33 cellular contexts compared by ENCODE assay signal in the genomic region with DNA sequence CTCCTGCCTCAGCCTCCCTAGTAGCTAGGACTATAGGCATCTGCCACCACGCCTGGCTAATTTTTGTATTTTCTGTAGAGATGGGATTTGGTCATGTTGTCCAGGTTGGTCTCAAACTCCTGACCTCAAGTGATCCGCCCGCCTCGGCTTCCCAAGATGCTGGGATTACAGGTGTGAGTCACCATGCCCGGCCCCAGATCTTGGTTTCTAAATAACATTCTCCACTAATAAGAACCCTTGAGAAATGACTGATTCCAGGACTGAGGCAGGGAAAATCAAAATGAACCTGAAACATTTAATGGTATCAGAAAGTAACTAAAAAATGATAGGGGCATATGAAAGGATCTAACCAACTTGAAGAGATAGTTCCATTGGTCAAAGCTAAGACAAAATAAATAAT.
"Had no signal": no experiment of that assay in that cellular context is flagged by ENCODE, and none has a peak within 500 bp of the region (broad histone marks: within the 10 kb centered on the region; RNA-seq: fewer than 3 reads in every experiment).

No MANE protein-coding gene starts in this region.

- H3K27ac Mint-ChIP-seq: activated CD4-positive, alpha-beta T cell treated with anti-CD3 and anti-CD28 coated beads, Interleukin-2, amount 10 ng/mL, durations not matched to agents 7 days and 5 days; activated naive CD4-positive, alpha-beta T cell treated with anti-CD3 and anti-CD28 coated beads, Interleukin-2, amount 50 U/mL, for 24 hours; activated naive CD8-positive, alpha-beta T cell treated with anti-CD3 and anti-CD28 coated beads, Interleukin-2, amount 50 U/mL, for 24 hours; activated T-cell treated with anti-CD3 and anti-CD28 coated beads, Interleukin-2, amount 50 U/mL, for 72 hours; natural killer cell; neural progenitor cell; stimulated activated memory B cell treated with anti-CD40 and anti-IgM and Interleukin-4, amounts not matched to agents 10 μg/mL and 1 μg/mL and 100 μg/mL, for 72 hours; T-helper 2 cell treated with Interferon-gamma antibody and Interleukin-4, amounts not matched to agents 5 μg/mL and 100 μg/mL, for 36 hours had no signal

- H3K4me3 Mint-ChIP-seq: activated CD4-positive, alpha-beta T cell treated with anti-CD3 and anti-CD28 coated beads, Interleukin-2, amount 10 ng/mL, durations not matched to agents 7 days and 5 days; activated naive CD4-positive, alpha-beta T cell treated with anti-CD3 and anti-CD28 coated beads, Interleukin-2, amount 50 U/mL, for 24 hours; activated naive CD8-positive, alpha-beta T cell treated with anti-CD3 and anti-CD28 coated beads, Interleukin-2, amount 50 U/mL, for 24 hours; activated T-cell treated with anti-CD3 and anti-CD28 coated beads, Interleukin-2, amount 50 U/mL, for 72 hours; central memory CD8-positive, alpha-beta T cell; natural killer cell; neural progenitor cell; stimulated activated memory B cell treated with anti-CD40 and anti-IgM and Interleukin-4, amounts not matched to agents 10 μg/mL and 1 μg/mL and 100 μg/mL, for 72 hours; T-helper 2 cell treated with Interferon-gamma antibody and Interleukin-4, amounts not matched to agents 5 μg/mL and 100 μg/mL, for 36 hours had no signal

- H3K36me3 ChIP-seq: left ventricle myocardium inferior, neural progenitor cell, right atrium auricular region, suprapubic skin, tibial artery had no signal

- H3K4me1 Mint-ChIP-seq: activated CD4-positive, alpha-beta T cell treated with anti-CD3 and anti-CD28 coated beads, Interleukin-2, amount 10 ng/mL, durations not matched to agents 7 days and 5 days; activated naive CD4-positive, alpha-beta T cell treated with anti-CD3 and anti-CD28 coated beads, Interleukin-2, amount 50 U/mL, for 24 hours; neural progenitor cell had no signal

- H2AFZ ChIP-seq: neural progenitor cell, parathyroid adenoma had no signal

- ATAC-seq: activated naive CD8-positive, alpha-beta T cell treated with anti-CD3 and anti-CD28 coated beads, Interleukin-2, amount 50 U/mL, for 24 hours; activated T-cell treated with anti-CD3 and anti-CD28 coated beads, Interleukin-2, amount 50 U/mL, for 72 hours; esophagus mucosa; foreskin keratinocyte; natural killer cell; stimulated activated memory B cell treated with anti-CD40 and anti-IgM and Interleukin-4, amounts not matched to agents 10 μg/mL and 1 μg/mL and 100 μg/mL, for 72 hours had no signal

- H3K27me3 ChIP-seq: foreskin keratinocyte, neural progenitor cell, right atrium auricular region, suprapubic skin, tibial artery had no signal

- H3K4me1 ChIP-seq: neural progenitor cell had no signal

- H3K36me3 Mint-ChIP-seq: activated naive CD4-positive, alpha-beta T cell treated with anti-CD3 and anti-CD28 coated beads, Interleukin-2, amount 50 U/mL, for 24 hours; natural killer cell; stimulated activated memory B cell treated with anti-CD40 and anti-IgM and Interleukin-4, amounts not matched to agents 10 μg/mL and 1 μg/mL and 100 μg/mL, for 72 hours had no signal

- H3K27ac ChIP-seq: foreskin keratinocyte, neural progenitor cell, parathyroid adenoma, right atrium auricular region, suprapubic skin, tibial artery had no signal

- H3K4me2 ChIP-seq: neural progenitor cell, smooth muscle cell had no signal

- H3K27me3 Mint-ChIP-seq: activated CD4-positive, alpha-beta T cell treated with anti-CD3 and anti-CD28 coated beads, Interleukin-2, amount 10 ng/mL, durations not matched to agents 7 days and 5 days; activated naive CD4-positive, alpha-beta T cell treated with anti-CD3 and anti-CD28 coated beads, Interleukin-2, amount 50 U/mL, for 24 hours; activated naive CD8-positive, alpha-beta T cell treated with anti-CD3 and anti-CD28 coated beads, Interleukin-2, amount 50 U/mL, for 24 hours; central memory CD8-positive, alpha-beta T cell; stimulated activated memory B cell treated with anti-CD40 and anti-IgM and Interleukin-4, amounts not matched to agents 10 μg/mL and 1 μg/mL and 100 μg/mL, for 72 hours had no signal

- H3K9ac ChIP-seq: neural progenitor cell, parathyroid adenoma had no signal

- FAIRE-seq: bronchial epithelial cell, endometrium had no signal

- H3K9me3 ChIP-seq: left ventricle myocardium inferior, right atrium auricular region, suprapubic skin, tibial artery had no signal

- H3K9me3 Mint-ChIP-seq: activated naive CD4-positive, alpha-beta T cell treated with anti-CD3 and anti-CD28 coated beads, Interleukin-2, amount 50 U/mL, for 24 hours; activated naive CD8-positive, alpha-beta T cell treated with anti-CD3 and anti-CD28 coated beads, Interleukin-2, amount 50 U/mL, for 24 hours; activated T-cell treated with anti-CD3 and anti-CD28 coated beads, Interleukin-2, amount 50 U/mL, for 72 hours; central memory CD8-positive, alpha-beta T cell; natural killer cell; stimulated activated memory B cell treated with anti-CD40 and anti-IgM and Interleukin-4, amounts not matched to agents 10 μg/mL and 1 μg/mL and 100 μg/mL, for 72 hours; T-helper 2 cell treated with Interferon-gamma antibody and Interleukin-4, amounts not matched to agents 5 μg/mL and 100 μg/mL, for 36 hours had no signal

- DNase-seq: activated CD4-positive, alpha-beta T cell treated with anti-CD3 and anti-CD28 coated beads, Interleukin-2, amount 10 ng/mL, durations not matched to agents 7 days and 5 days; activated CD4-positive, CD25-positive, alpha-beta regulatory T cell; activated effector memory CD4-positive, alpha-beta T cell treated with Interleukin-2 at 50 U/mL for 16 hours; activated naive CD8-positive, alpha-beta T cell treated with anti-CD3 and anti-CD28 coated beads, Interleukin-2, amount 50 U/mL, for 24 hours; activated T-cell treated with anti-CD3 and anti-CD28 coated beads for 4 hours; activated T-cell treated with anti-CD3 and anti-CD28 coated beads, Interleukin-2, amount 50 U/mL, for 72 hours; amygdala; dermis blood vessel endothelial cell; effector CD4-positive, alpha-beta T cell; foreskin keratinocyte; islet precursor cell; left ventricle myocardium inferior; mesendoderm; natural killer cell; occipital lobe; stimulated activated CD4-positive, alpha-beta T cell treated with anti-CD3 and anti-CD28 coated beads, Interleukin-1b, Interleukin-23, amount 100 ng/mL, for 48 hours; stimulated activated CD4-positive, alpha-beta T cell treated with anti-CD3 and anti-CD28 coated beads, Interleukin-4, amount 100 ng/mL, for 4 hours; stimulated activated CD8-positive, alpha-beta memory T cell treated with anti-CD3 and anti-CD28 coated beads, Interleukin-4, amount 100 ng/mL, for 48 hours; T-helper 1 cell; tibial artery had no signal

- H3K4me3 ChIP-seq: left ventricle myocardium inferior, lung, neural progenitor cell, right atrium auricular region, smooth muscle cell, suprapubic skin, tibial artery had no signal
